Comparison of ENCODE assay signal across 7 cellular contexts in genomic region chr9:130433168-130433946, GRCh38. TPM values are rescaled to one million over a fixed set of nuclear protein-coding genes. Genes with fewer than 3 reads are reported as not detected.
DNase-seq lines count a peak whose midpoint lies in the region; ATAC-seq, FAIRE-seq and TF ChIP-seq lines count a peak whose summit lies in the region.

No MANE protein-coding gene starts in this region.

- SMC1A ChIA-PET in GM12878 (lab: Charles Lee; ENCODE audit: uncharacterized antibody, unreplicated experiment), result no interaction called here

- ATAC-seq in GM12878, result peak; percentile 71
- no peak for ATAC-seq in GM18519 (IDR thresholded peaks at IDR 0.05; ENCODE audit: low FRiP score, unreplicated experiment)

- H3K9me3 ChIP-seq in GM12878 (replicated peaks; ENCODE audit: control insufficient read depth, insufficient read depth, low read length), result no peaks in the 10 kb centered on the region
- peaks cover 9% of the 10 kb centered on the region for H3K9me3 ChIP-seq in keratinocyte (ENCODE audit: control insufficient read depth, low read depth, low read length)

- no peak overlapping the region for H3K4me2 ChIP-seq in GM12878 (ENCODE audit: control insufficient read depth, insufficient read depth)
- peak overlapping the region; percentile 68 for H3K4me2 ChIP-seq in keratinocyte (ENCODE audit: control insufficient read depth, extremely low read depth, insufficient read depth, low read depth, low read length)

- H3K4me1 ChIP-seq in GM12878 (ENCODE audit: control insufficient read depth, insufficient read depth, low read length), result no peaks in the 10 kb centered on the region
- peaks cover 18% of the 10 kb centered on the region for H3K4me1 ChIP-seq in keratinocyte (ENCODE audit: control insufficient read depth, extremely low read depth, insufficient read depth, low read length)

- H3K36me3 ChIP-seq in GM12878 (ENCODE audit: control insufficient read depth in 2 of 2, insufficient read depth in 2 of 2, low read length in 1 of 2), result no peaks in the 10 kb centered on the region
- H3K36me3 ChIP-seq in keratinocyte (ENCODE audit: control insufficient read depth in 2 of 2, extremely low read depth in 1 of 2, insufficient read depth in 2 of 2, low read length in 2 of 2), result no peaks in the 10 kb centered on the region

- WGBS in GM12878 (ENCODE audit: insufficient coverage, insufficient replicate concordance, low lambda C conversion rate, missing lambda C conversion rate), result 43% methylated on average over 73 of the region's 92 CpGs

- H3K9ac ChIP-seq in GM12878 (ENCODE audit: control insufficient read depth, insufficient read depth, low read length) (no peak overlapping the region), keratinocyte (ENCODE audit: control insufficient read depth, extremely low read depth, insufficient read depth, low read length) (no peak overlapping the region)

- intact Hi-C loops in GM12878 (cut with micrococcal nuclease; ENCODE audit: unreplicated experiment), result no loop called here

- DNase-seq in GM12864 (ENCODE audit: low read depth) (no peak), NCI-H2227 (lab: John Stamatoyannopoulos, UW; ENCODE audit: unreplicated experiment) (peak; percentile 65), GM12878 (ENCODE audit: low read depth, low spot score) (no peak), keratinocyte (ENCODE audit: low read depth, low spot score) (no peak), cerebellar cortex (ENCODE audit: low spot score) (no peak)
- DNase-seq in stimulated activated CD8-positive, alpha-beta memory T cell treated with anti-CD3 and anti-CD28 coated beads, Interleukin-15, amount 100 ng/mL, for 48 hours (ENCODE audit: low read depth in 2 of 2), result peak; percentile 30 to 45

- TF ChIP-seq POLR2A in GM12878 (IDR thresholded peaks at IDR 0.05; ENCODE audit: low read depth, low read length), result no peak; the same call in 1 of the 2 replicates

- no peaks in the 10 kb centered on the region for H3K9me1 ChIP-seq in keratinocyte (ENCODE audit: control insufficient read depth, extremely low read depth, insufficient read depth, low read length)

- no peak for TF ChIP-seq EP300 in GM12878 (IDR thresholded peaks at IDR 0.05; ENCODE audit: borderline replicate concordance in 1 of 2, control insufficient read depth in 1 of 2, low read depth in 2 of 2, low read length in 2 of 2)

- H2AFZ ChIP-seq in GM12878 (ENCODE audit: control insufficient read depth, low read depth, low read length), result no peak overlapping the region
- H2AFZ ChIP-seq in keratinocyte (ENCODE audit: control insufficient read depth, low read length), result peak overlapping the region; percentile 74

- in situ Hi-C loops in GM12878 (cut with MboI), result no loop called here

- H4K20me1 ChIP-seq in GM12878 (ENCODE audit: control insufficient read depth, insufficient read depth) (no peaks in the 10 kb centered on the region), keratinocyte (ENCODE audit: control insufficient read depth, extremely low read depth, insufficient read depth, low read length) (no peaks in the 10 kb centered on the region)

- TF ChIP-seq RAD21 in GM12878 (IDR thresholded peaks at IDR 0.05; ENCODE audit: insufficient read depth, low read depth, low read length), result no peak

- dilution Hi-C loops in keratinocyte (cut with MboI; ENCODE audit: extremely low pct_ligation_motif_present, low sequenced_read_pairs), result no loop called here

- H3K4me3 ChIP-seq in GM12864 (ENCODE audit: low read depth, low read length) (no peak overlapping the region), GM12878 (no peak overlapping the region), keratinocyte (ENCODE audit: control insufficient read depth in 2 of 3, extremely low read depth in 1 of 3, insufficient read depth in 2 of 3, low read depth in 1 of 3, low read length in 3 of 3) (peak overlapping the region in 1 of 3 experiments; percentile 29)

- RAD21 ChIA-PET in GM12878 (lab: Charles Lee; ENCODE audit: unreplicated experiment), result no interaction called here

- POLR2A ChIA-PET in GM12878 (lab: Charles Lee), result no interaction called here

- peaks cover 1 to 4% of the 10 kb centered on the region in 2 experiments; a peak in 3 of 4 replicates for H3K27me3 ChIP-seq in GM12878 (replicated peaks in 1 of 2; ENCODE audit: control insufficient read depth in 2 of 2, insufficient read depth in 2 of 2, low read length in 1 of 2)
- H3K27me3 ChIP-seq in keratinocyte (ENCODE audit: control insufficient read depth, extremely low read depth, insufficient read depth, low read length), result peaks cover 26% of the 10 kb centered on the region

- no TSS peak for BruUV-seq in GM12878 (replicated peaks; lab: Mats Ljungman, UMichigan)

- H3K27ac ChIP-seq in GM12878 (ENCODE audit: control insufficient read depth, insufficient read depth) (no peak overlapping the region), keratinocyte (ENCODE audit: control insufficient read depth, insufficient read depth, low read length) (no peak overlapping the region)

- TF ChIP-seq CTCF in GM12864 (IDR thresholded peaks at IDR 0.05; ENCODE audit: low read depth, low read length, missing control alignments) (peak; percentile 55), GM12878 (IDR thresholded peaks at IDR 0.05 in 2 of 3, conservative IDR thresholded peaks at IDR 0.05 in 1 of 3; ENCODE audit: control insufficient read depth in 2 of 3, extremely low read depth in 1 of 3, insufficient read depth in 1 of 3, low read depth in 3 of 3, low read length in 3 of 3) (peak in 2 of 3 experiments; percentile 0 to 37; a peak in 1 of 6 replicates), keratinocyte (optimal IDR thresholded peaks at IDR 0.05 in 1 of 3, IDR thresholded peaks at IDR 0.05 in 1 of 3, conservative IDR thresholded peaks at IDR 0.05 in 1 of 3; ENCODE audit: extremely low read depth in 1 of 3, insufficient read depth in 2 of 3, low read length in 3 of 3) (peak in 2 of 3 experiments; percentile 33 to 62)

- H3K79me2 ChIP-seq in GM12878 (ENCODE audit: control insufficient read depth, insufficient read depth, low read length) (no peaks in the 10 kb centered on the region), keratinocyte (ENCODE audit: control insufficient read depth, insufficient read depth, low read length) (no peaks in the 10 kb centered on the region)

- CTCF ChIA-PET in GM12878 (lab: Yijun Ruan, JAX), result no interaction called here

- no peak for FAIRE-seq in GM12878 (lab: Jason Lieb, UNC)
- no peak for FAIRE-seq in keratinocyte (lab: Jason Lieb, UNC)

TF ChIP-seq in GM12878, 131 proteins besides CTCF, POLR2A, EP300 and RAD21 (continues in another document):
- TF ChIP-seq ZNF207 (IDR thresholded peaks at IDR 0.05; ENCODE audit: borderline replicate concordance) (no peak), STAT1 (conservative IDR thresholded peaks at IDR 0.05) (no peak), NKRF (conservative IDR thresholded peaks at IDR 0.05) (no peak), MYC (IDR thresholded peaks at IDR 0.05; ENCODE audit: insufficient read depth, insufficient read length, insufficient replicate concordance, low read length, severe bottlenecking) (no peak), MTA2 (IDR thresholded peaks at IDR 0.05; ENCODE audit: low read depth) (no peak), NR2C1 (IDR thresholded peaks at IDR 0.05) (no peak), BRCA1 (IDR thresholded peaks at IDR 0.05; ENCODE audit: low read depth, low read length) (no peak), ZNF24 (IDR thresholded peaks at IDR 0.05) (no peak), FOS (IDR thresholded peaks at IDR 0.05; ENCODE audit: borderline replicate concordance, extremely low read depth, insufficient read length) (no peak), SMAD1 (IDR thresholded peaks at IDR 0.05; ENCODE audit: low read depth, partially characterized antibody) (no peak)

RNA-seq across cellular contexts. Expression of gene ASS1, which starts 11.4 kb away (rescaled TPM):
- total RNA-seq in GM12878 (2013; cell fraction: nucleolus; rRNA removed), result not detected in 2 replicates
- 0.16 and 0.23 TPM in 2 replicates for total RNA-seq in GM12878 (2014; rRNA removed)
- total RNA-seq in GM12878 (2014; rRNA removed; fragmentation: Illumina TruSeq; extraction: Trizol), result 0.27 TPM in 1 of 2 replicates, not detected in the other
- 0.28 and 0.58 TPM in 2 replicates for total RNA-seq in GM12878 (2021)
- 0.52 TPM for polyA plus RNA-seq in GM12878 (2011; ENCODE audit: low read depth)
- polyA plus RNA-seq in GM12878 (2011; rRNA removed), result 4.2 and 6.1 TPM in 2 replicates
- 5.2 and 6.1 TPM in 2 replicates for polyA plus RNA-seq in GM12878 (2011; cell fraction: cytosol; rRNA removed)
- 2.2 and 3.8 TPM in 2 replicates for polyA plus RNA-seq in GM12878 (2011; cell fraction: nucleus; rRNA removed)
- polyA plus RNA-seq in GM12878 (2012), result 0.89 and 2.0 TPM in 2 replicates
- 0.10 TPM in 1 of 2 replicates, not detected in the other for polyA plus RNA-seq in GM12878 (2014; fragmentation: Illumina TruSeq; extraction: Trizol)
- not detected for polyA plus RNA-seq in GM12878 (2014; fragmentation: Nextera tagmentation; extraction: Ambion mirVana)
- polyA plus RNA-seq in GM12878 (2014; rRNA removed), result 0.28 TPM in 1 of 2 replicates, not detected in the other
- polyA plus RNA-seq in GM12878 (2016; fragmentation: Nextera tagmentation; extraction: Ambion mirVana), result under 1 TPM in 1 of 2 experiments, not detected in 1; 0.31 TPM
- 3.3 and 4.1 TPM in 2 replicates for polyA minus RNA-seq in GM12878 (2011; rRNA and poly(A)+ RNA removed)
- 18.6 and 21.8 TPM in 2 replicates for polyA minus RNA-seq in GM12878 (2011; cell fraction: cytosol; rRNA and poly(A)+ RNA removed)
- 2.5 and 7.8 TPM in 2 replicates for polyA minus RNA-seq in GM12878 (2011; cell fraction: nucleus; rRNA and poly(A)+ RNA removed)
- 23.7 to 165 TPM (median 52.4 TPM) in 3 replicates for polyA plus RNA-seq in keratinocyte
- polyA plus RNA-seq in keratinocyte (2011; ENCODE audit: low read depth), result 71.7 TPM
- polyA plus RNA-seq in keratinocyte (2011; cell fraction: cytosol; rRNA removed), result 132 and 143 TPM in 2 replicates
- 63.8 and 83.2 TPM in 2 replicates for polyA plus RNA-seq in keratinocyte (2011; cell fraction: nucleus; rRNA removed)
- 20.0 and 238 TPM in 2 replicates for polyA plus RNA-seq in keratinocyte (2012; ENCODE audit: low replicate concordance)
- 14.8 to 109 TPM (median 33.0 TPM) in 3 replicates for polyA minus RNA-seq in keratinocyte
- 79.4 TPM for polyA minus RNA-seq in keratinocyte (2011; cell fraction: cytosol; rRNA and poly(A)+ RNA removed)
- polyA minus RNA-seq in keratinocyte (2011; cell fraction: nucleus; rRNA and poly(A)+ RNA removed), result 21.1 and 26.4 TPM in 2 replicates

Comparison
In these comparisons a context has a peak if more than half of its experiments do, and no peak if none do; other contexts are left out.
1. DNase-seq: peak in NCI-H2227 (single experiment) and stimulated activated CD8-positive, alpha-beta memory T cell treated with anti-CD3 and anti-CD28 coated beads, Interleukin-15, amount 100 ng/mL, for 48 hours (2 of 2); none in GM12864 (single experiment), GM12878 (single experiment), keratinocyte (single experiment) and cerebellar cortex (single experiment).
2. Peak in every context shown above with its lines, with median percentiles within 50 percentile points of each other: CTCF ChIP-seq.